Comparison of ENCODE assay signal across 11 cellular contexts in the genomic region with DNA sequence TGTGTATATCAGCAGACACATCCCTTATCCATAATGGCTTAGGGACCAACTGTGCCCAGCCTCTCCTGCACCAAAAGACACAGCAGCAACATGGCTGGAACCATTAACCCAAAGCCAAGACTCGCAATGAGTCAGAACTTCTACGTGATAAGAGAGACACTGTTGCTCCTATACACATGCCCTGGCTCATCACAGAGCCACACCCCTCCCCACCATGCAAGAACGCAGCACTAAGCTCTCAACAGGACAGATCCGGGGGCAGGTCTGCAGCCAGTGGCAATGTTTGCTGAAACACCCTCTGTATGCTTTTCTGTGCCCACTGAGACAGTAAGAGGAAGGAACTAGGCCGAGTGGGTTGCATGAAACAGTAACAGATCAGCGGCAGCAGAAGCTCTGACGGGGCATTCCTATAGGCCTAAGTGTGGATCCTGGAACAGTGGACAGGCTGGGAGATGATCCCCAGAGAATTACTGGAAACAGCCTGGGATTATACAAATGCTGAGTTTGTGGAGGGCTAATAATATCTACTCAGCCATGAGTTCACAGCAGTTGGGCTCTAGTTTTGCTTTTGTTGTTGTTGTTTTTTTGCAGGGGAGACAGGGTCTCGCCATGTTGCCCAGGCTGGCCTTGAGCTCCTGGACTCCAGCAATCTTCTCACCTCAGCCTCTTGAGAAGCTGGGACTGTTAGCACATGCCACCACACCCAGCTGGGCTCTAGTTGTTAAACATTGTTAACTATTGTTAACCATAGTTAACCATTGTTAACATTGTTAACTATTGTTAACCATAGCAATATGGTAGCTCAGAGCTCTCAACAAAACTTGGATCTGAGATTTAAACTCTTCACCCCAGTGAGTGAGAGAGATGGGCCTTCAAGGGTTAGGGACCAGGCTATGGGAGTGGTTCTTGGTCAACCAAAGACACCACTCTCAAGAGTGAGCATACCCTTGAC. TPM values are rescaled to one million over a fixed set of nuclear protein-coding genes. Genes with fewer than 3 reads are reported as not detected.
DNase-seq lines count a peak whose midpoint lies in the region; ATAC-seq and TF ChIP-seq lines count a peak whose summit lies in the region.
"Had no signal": no experiment of that assay in that cellular context is flagged by ENCODE, and none has a peak within 500 bp of the region (broad histone marks: within the 10 kb centered on the region; RNA-seq: fewer than 3 reads in every experiment).

No MANE protein-coding gene starts in this region.

- peaks cover 24% of the 10 kb centered on the region for H3K36me3 ChIP-seq in CD8-positive, alpha-beta T cell (ENCODE audit: insufficient read depth, low read length)

- H3K4me2 ChIP-seq in H9 (ENCODE audit: insufficient read depth, insufficient read length, low read length): no peak overlapping the region

- H3K79me1 ChIP-seq in H9 (ENCODE audit: insufficient read depth, low read depth, low read length, poor library complexity, severe bottlenecking): no peaks in the 10 kb centered on the region

- intact Hi-C loops in CD8-positive, alpha-beta T cell (cut with DNase I, micrococcal nuclease): loop anchor here (1.0 to 5.0 kb wide), 3 partner anchors 51 to 101 kb away; no protein-coding TSS in a partner anchor

- H3K27ac Mint-ChIP-seq in CD8-positive, alpha-beta T cell: peak overlapping the region; percentile 53
- peak overlapping the region in 1 of 3 experiments; percentile 63; a peak in 3 of 7 replicates for H3K27ac Mint-ChIP-seq in H9
- H3K27ac Mint-ChIP-seq: activated naive CD4-positive, alpha-beta T cell treated with anti-CD3 and anti-CD28 coated beads, Interleukin-2, amount 50 U/mL, for 24 hours had no signal

- no peak overlapping the region for H4K91ac ChIP-seq in H9 (ENCODE audit: insufficient read length, low read depth, low read length)

- H3K27me3 ChIP-seq in CD8-positive, alpha-beta T cell (ENCODE audit: insufficient read depth, low read length): no peaks in the 10 kb centered on the region
- H3K27me3 ChIP-seq in H9 (ENCODE audit: insufficient read depth, low read length): no peaks in the 10 kb centered on the region

- no peaks in the 10 kb centered on the region for H3K23me2 ChIP-seq in H9 (ENCODE audit: insufficient read length, low read depth, low read length, poor library complexity, severe bottlenecking)

- ATAC-seq in CD8-positive, alpha-beta T cell: peak; percentile 41
- peak; percentile 25 for ATAC-seq in GM21786 (IDR thresholded peaks at IDR 0.05; ENCODE audit: unreplicated experiment)

- H3K36me3 Mint-ChIP-seq in CD8-positive, alpha-beta T cell: peaks cover 76% of the 10 kb centered on the region
- H3K36me3 Mint-ChIP-seq in H9 (ENCODE audit: insufficient read depth in 1 of 3, low read depth in 3 of 3): peaks cover 14 to 18% (median 17%) of the 10 kb centered on the region in 3 experiments; a peak in 6 of 7 replicates

- no peak overlapping the region for H2BK15ac ChIP-seq in H9 (ENCODE audit: low read depth, low read length)

- no peak overlapping the region for H3K23ac ChIP-seq in H9 (ENCODE audit: insufficient read length, low read depth, low read length)

- no peak overlapping the region for H4K5ac ChIP-seq in H9 (ENCODE audit: insufficient read length, low read depth, low read length)

- no peak overlapping the region for H3K4ac ChIP-seq in H9 (ENCODE audit: low read depth, low read length)

- no peak overlapping the region for H2AK5ac ChIP-seq in H9 (ENCODE audit: insufficient read length, low read length)

- no peak overlapping the region for H3K9ac ChIP-seq in H9 (ENCODE audit: extremely low read depth, insufficient read length, low read length)

- no peaks in the 10 kb centered on the region for H3K79me2 ChIP-seq in H9 (ENCODE audit: insufficient read depth, low read length)

- H2BK120ac ChIP-seq in H9 (ENCODE audit: low read depth, low read length, poor library complexity, severe bottlenecking): no peak overlapping the region

- CTCF ChIA-PET in CD8-positive, alpha-beta T cell (lab: Charles Lee): interaction anchor here (2.0 to 3.7 kb wide), 4 partner anchors 10 to 100 kb away, joined by 6 to 16 read pairs (median 12); a partner anchor contains a TSS
- CTCF ChIA-PET in RWPE1 (lab: Yijun Ruan, JAX) (interaction anchor here (0.5 to 1.1 kb wide), 3 partner anchors 12 to 16 kb away, joined by 3 to 5 read pairs (median 4); no protein-coding TSS in a partner anchor), HEK293T (lab: Yijun Ruan, JAX) (interaction anchor here (0.6 to 0.7 kb wide), 2 partner anchors 13 to 15 kb away, joined by 3 read pairs; no protein-coding TSS in a partner anchor)

- H2BK5ac ChIP-seq in H9 (ENCODE audit: insufficient read length, low read length): no peak overlapping the region

- DNase-seq in CD8-positive, alpha-beta T cell: no peak
- DNase-seq in RWPE1 (ENCODE audit: low spot score): no peak
- DNase-seq in kidney glomerular epithelial cell (lab: John Stamatoyannopoulos, UW): peak; percentile 41
- DNase-seq in T1000 (lab: John Stamatoyannopoulos, UW): no peak
- no peak for DNase-seq in H9
- DNase-seq in NCI-H345 (lab: John Stamatoyannopoulos, UW): no peak
- no peak for DNase-seq in HEK293T (ENCODE audit: extremely low spot score)
- DNase-seq: stimulated activated CD4-positive, alpha-beta T cell treated with anti-CD3 and anti-CD28 coated beads, Interleukin-15, amount 100 ng/mL, for 24 hours had no signal

- H3K4me3 Mint-ChIP-seq in CD8-positive, alpha-beta T cell: no peak overlapping the region
- H3K4me3 Mint-ChIP-seq in H9: no peak overlapping the region
- H3K4me3 Mint-ChIP-seq: activated naive CD4-positive, alpha-beta T cell treated with anti-CD3 and anti-CD28 coated beads, Interleukin-2, amount 50 U/mL, for 24 hours had no signal

- no peak overlapping the region for H2AFZ ChIP-seq in H9 (ENCODE audit: low read length)

- no peak overlapping the region for H3K4me3 ChIP-seq in CD8-positive, alpha-beta T cell (ENCODE audit: low read depth, low read length)

- H3K18ac ChIP-seq in H9 (ENCODE audit: insufficient read length, low read depth, low read length): no peak overlapping the region

- TF ChIP-seq CTCF in CD8-positive, alpha-beta T cell (IDR thresholded peaks at IDR 0.05): no peak
- TF ChIP-seq CTCF in RWPE1 (conservative IDR thresholded peaks at IDR 0.05; ENCODE audit: low read depth) (no peak), H9 (conservative IDR thresholded peaks at IDR 0.05) (no peak)

- H3K4me1 ChIP-seq in CD8-positive, alpha-beta T cell (ENCODE audit: insufficient read depth, low read length): peaks cover 10% of the 10 kb centered on the region
- H3K4me1 ChIP-seq in H9 (ENCODE audit: insufficient read depth, low read length): no peaks in the 10 kb centered on the region

- H4K20me1 ChIP-seq in H9 (ENCODE audit: control insufficient read depth, insufficient read depth, insufficient read length): no peaks in the 10 kb centered on the region

- H3K9me3 ChIP-seq in CD8-positive, alpha-beta T cell (ENCODE audit: low read length): no peaks in the 10 kb centered on the region
- no peaks in the 10 kb centered on the region for H3K9me3 ChIP-seq in H9 (ENCODE audit: control insufficient read depth, low read depth, low read length)

- H3K9me3 Mint-ChIP-seq in CD8-positive, alpha-beta T cell: no peaks in the 10 kb centered on the region
- H3K9me3 Mint-ChIP-seq in H9: no peaks in the 10 kb centered on the region
- H3K9me3 Mint-ChIP-seq: activated naive CD4-positive, alpha-beta T cell treated with anti-CD3 and anti-CD28 coated beads, Interleukin-2, amount 50 U/mL, for 24 hours had no signal

- H2BK12ac ChIP-seq in H9 (ENCODE audit: insufficient read length, low read depth, low read length): no peak overlapping the region

- H3K14ac ChIP-seq in H9 (ENCODE audit: insufficient read depth, low read length): no peak overlapping the region

- no CpG with 5 or more reads among the region's 8 CpGs for WGBS in H9 (ENCODE audit: extremely low coverage, insufficient read length, low lambda C conversion rate)

- H3K27me3 Mint-ChIP-seq in CD8-positive, alpha-beta T cell (ENCODE audit: low read depth): no peaks in the 10 kb centered on the region
- no peaks in the 10 kb centered on the region; the same call in none of the 2 replicates for H3K27me3 Mint-ChIP-seq in H9 (ENCODE audit: low read depth)
- H3K27me3 Mint-ChIP-seq: activated naive CD4-positive, alpha-beta T cell treated with anti-CD3 and anti-CD28 coated beads, Interleukin-2, amount 50 U/mL, for 24 hours had no signal

- H3T11ph ChIP-seq in H9 (ENCODE audit: low read length): no peak overlapping the region

- POLR2A ChIA-PET in CD8-positive, alpha-beta T cell (lab: Charles Lee): interaction anchor here (0.6 to 1.4 kb wide), 2 partner anchors 34 to 41 kb away, joined by 3 to 4 read pairs; a partner anchor contains a TSS
- POLR2A ChIA-PET in RWPE1 (lab: Yijun Ruan, JAX; ENCODE audit: low non-redundant PET) (no interaction called here), HEK293T (lab: Yijun Ruan, JAX) (interaction anchor here (1.2 kb wide), 1 partner anchor 50 kb away, joined by 4 read pairs; no protein-coding TSS in a partner anchor)

- no peak overlapping the region for H3K27ac ChIP-seq in CD8-positive, alpha-beta T cell (ENCODE audit: low read depth, low read length)
- H3K27ac ChIP-seq in RWPE1 (peak overlapping the region; percentile 64), H9 (ENCODE audit: insufficient read length, low read depth, low read length) (no peak overlapping the region)
- H3K27ac ChIP-seq: HL-60 had no signal

- H4K8ac ChIP-seq in H9 (replicated peaks; ENCODE audit: insufficient read length, low read depth, low read length): no peak overlapping the region

- H2BK20ac ChIP-seq in H9 (ENCODE audit: low read depth, low read length, poor library complexity, severe bottlenecking): no peak overlapping the region

- peaks cover 51% of the 10 kb centered on the region for H3K4me1 Mint-ChIP-seq in CD8-positive, alpha-beta T cell (ENCODE audit: low read depth)
- peaks cover 12 to 20% of the 10 kb centered on the region in 2 experiments for H3K4me1 Mint-ChIP-seq in H9

- H3K56ac ChIP-seq in H9 (ENCODE audit: insufficient read length, low read depth, low read length): no peak overlapping the region

TF ChIP-seq in HEK293T, 16 proteins besides CTCF, POLR2A, EP300 and RAD21 (continues in another document):
- no peak for TF ChIP-seq L3MBTL2 (conservative IDR thresholded peaks at IDR 0.05)
- TF ChIP-seq BHLHE40 (IDR thresholded peaks at IDR 0.05; ENCODE audit: borderline replicate concordance): no peak
- TF ChIP-seq SP1 (IDR thresholded peaks at IDR 0.05): no peak
- TF ChIP-seq LEF1 (IDR thresholded peaks at IDR 0.05; ENCODE audit: borderline replicate concordance): no peak
- no peak for TF ChIP-seq HDGF (IDR thresholded peaks at IDR 0.05; ENCODE audit: borderline replicate concordance)
- no peak for TF ChIP-seq TARDBP (IDR thresholded peaks at IDR 0.05)
- TF ChIP-seq NFRKB (IDR thresholded peaks at IDR 0.05): no peak
- no peak for TF ChIP-seq SUZ12 (IDR thresholded peaks at IDR 0.05)

RNA-seq across cellular contexts. Expression of a gene that starts 41.0 kb away (rescaled TPM):
- total RNA-seq in CD8-positive, alpha-beta T cell: 100 to 1,000 TPM; 139 to 140 TPM
- 15.3 and 16.1 TPM in 2 replicates for total RNA-seq in H9 (2021)

RNA-seq across cellular contexts. Expression of a gene that starts 49.7 kb away (rescaled TPM):
- 10 to 100 TPM; 29.2 to 30.0 TPM for total RNA-seq in CD8-positive, alpha-beta T cell
- total RNA-seq in H9 (2021): 26.3 and 26.9 TPM in 2 replicates
